2 cellular contexts compared by ENCODE assay signal in the genomic region with DNA sequence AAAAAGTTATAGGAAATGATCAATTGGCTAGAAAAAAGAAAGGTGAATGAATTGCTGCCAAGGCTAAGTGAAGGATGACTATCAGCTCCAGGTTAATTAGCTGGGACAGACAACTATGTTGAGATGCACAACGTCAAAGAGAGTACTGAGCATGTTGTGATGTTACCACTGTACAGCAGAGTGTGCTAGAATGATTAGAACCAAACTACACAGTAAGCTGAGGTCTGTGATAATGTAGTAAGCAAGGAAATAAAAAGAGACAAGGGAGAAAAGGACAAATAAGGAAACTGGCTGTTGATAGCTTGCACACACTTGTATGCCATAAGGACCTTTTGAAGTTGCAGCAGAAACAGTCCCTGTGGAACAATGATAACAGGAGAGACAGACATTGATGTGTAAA.
TF ChIP-seq lines count a peak whose summit lies in the region.

No MANE protein-coding gene starts in this region.

TF ChIP-seq in liver, 16 proteins besides CTCF, POLR2A, EP300 and RAD21:
- TF ChIP-seq, protein P1, sequence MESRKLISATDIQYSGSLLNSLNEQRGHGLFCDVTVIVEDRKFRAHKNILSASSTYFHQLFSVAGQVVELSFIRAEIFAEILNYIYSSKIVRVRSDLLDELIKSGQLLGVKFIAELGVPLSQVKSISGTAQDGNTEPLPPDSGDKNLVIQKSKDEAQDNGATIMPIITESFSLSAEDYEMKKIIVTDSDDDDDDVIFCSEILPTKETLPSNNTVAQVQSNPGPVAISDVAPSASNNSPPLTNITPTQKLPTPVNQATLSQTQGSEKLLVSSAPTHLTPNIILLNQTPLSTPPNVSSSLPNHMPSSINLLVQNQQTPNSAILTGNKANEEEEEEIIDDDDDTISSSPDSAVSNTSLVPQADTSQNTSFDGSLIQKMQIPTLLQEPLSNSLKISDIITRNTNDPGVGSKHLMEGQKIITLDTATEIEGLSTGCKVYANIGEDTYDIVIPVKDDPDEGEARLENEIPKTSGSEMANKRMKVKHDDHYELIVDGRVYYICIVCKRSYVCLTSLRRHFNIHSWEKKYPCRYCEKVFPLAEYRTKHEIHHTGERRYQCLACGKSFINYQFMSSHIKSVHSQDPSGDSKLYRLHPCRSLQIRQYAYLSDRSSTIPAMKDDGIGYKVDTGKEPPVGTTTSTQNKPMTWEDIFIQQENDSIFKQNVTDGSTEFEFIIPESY (IDR thresholded peaks at IDR 0.05), result no peak
- TF ChIP-seq FOXA1 (IDR thresholded peaks at IDR 0.05), result no peak
- no peak for TF ChIP-seq RXRA (IDR thresholded peaks at IDR 0.05)
- no peak for TF ChIP-seq SP1 (IDR thresholded peaks at IDR 0.05)
- TF ChIP-seq, protein P2, sequence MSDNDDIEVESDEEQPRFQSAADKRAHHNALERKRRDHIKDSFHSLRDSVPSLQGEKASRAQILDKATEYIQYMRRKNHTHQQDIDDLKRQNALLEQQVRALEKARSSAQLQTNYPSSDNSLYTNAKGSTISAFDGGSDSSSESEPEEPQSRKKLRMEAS (IDR thresholded peaks at IDR 0.05), result no peak
- TF ChIP-seq, protein P3, sequence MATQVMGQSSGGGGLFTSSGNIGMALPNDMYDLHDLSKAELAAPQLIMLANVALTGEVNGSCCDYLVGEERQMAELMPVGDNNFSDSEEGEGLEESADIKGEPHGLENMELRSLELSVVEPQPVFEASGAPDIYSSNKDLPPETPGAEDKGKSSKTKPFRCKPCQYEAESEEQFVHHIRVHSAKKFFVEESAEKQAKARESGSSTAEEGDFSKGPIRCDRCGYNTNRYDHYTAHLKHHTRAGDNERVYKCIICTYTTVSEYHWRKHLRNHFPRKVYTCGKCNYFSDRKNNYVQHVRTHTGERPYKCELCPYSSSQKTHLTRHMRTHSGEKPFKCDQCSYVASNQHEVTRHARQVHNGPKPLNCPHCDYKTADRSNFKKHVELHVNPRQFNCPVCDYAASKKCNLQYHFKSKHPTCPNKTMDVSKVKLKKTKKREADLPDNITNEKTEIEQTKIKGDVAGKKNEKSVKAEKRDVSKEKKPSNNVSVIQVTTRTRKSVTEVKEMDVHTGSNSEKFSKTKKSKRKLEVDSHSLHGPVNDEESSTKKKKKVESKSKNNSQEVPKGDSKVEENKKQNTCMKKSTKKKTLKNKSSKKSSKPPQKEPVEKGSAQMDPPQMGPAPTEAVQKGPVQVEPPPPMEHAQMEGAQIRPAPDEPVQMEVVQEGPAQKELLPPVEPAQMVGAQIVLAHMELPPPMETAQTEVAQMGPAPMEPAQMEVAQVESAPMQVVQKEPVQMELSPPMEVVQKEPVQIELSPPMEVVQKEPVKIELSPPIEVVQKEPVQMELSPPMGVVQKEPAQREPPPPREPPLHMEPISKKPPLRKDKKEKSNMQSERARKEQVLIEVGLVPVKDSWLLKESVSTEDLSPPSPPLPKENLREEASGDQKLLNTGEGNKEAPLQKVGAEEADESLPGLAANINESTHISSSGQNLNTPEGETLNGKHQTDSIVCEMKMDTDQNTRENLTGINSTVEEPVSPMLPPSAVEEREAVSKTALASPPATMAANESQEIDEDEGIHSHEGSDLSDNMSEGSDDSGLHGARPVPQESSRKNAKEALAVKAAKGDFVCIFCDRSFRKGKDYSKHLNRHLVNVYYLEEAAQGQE (IDR thresholded peaks at IDR 0.05), result no peak
- TF ChIP-seq EGR1 (IDR thresholded peaks at IDR 0.05; ENCODE audit: low read depth in 2 of 2), result no peak
- no peak for TF ChIP-seq HNF4A (conservative IDR thresholded peaks at IDR 0.05)
- no peak for TF ChIP-seq NR2F2 (IDR thresholded peaks at IDR 0.05)

TF ChIP-seq in HepG2, 621 proteins besides CTCF, POLR2A, EP300 and RAD21:
- TF ChIP-seq, protein P4, sequence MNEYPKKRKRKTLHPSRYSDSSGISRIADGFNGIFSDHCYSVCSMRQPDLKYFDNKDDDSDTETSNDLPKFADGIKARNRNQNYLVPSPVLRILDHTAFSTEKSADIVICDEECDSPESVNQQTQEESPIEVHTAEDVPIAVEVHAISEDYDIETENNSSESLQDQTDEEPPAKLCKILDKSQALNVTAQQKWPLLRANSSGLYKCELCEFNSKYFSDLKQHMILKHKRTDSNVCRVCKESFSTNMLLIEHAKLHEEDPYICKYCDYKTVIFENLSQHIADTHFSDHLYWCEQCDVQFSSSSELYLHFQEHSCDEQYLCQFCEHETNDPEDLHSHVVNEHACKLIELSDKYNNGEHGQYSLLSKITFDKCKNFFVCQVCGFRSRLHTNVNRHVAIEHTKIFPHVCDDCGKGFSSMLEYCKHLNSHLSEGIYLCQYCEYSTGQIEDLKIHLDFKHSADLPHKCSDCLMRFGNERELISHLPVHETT (CRISPR knock-in tag; conservative IDR thresholded peaks at IDR 0.05), result no peak
- TF ChIP-seq DNMT1 (CRISPR knock-in tag; IDR thresholded peaks at IDR 0.05), result no peak
